ENCODE assay signal across 14 cellular contexts in the genomic region with DNA sequence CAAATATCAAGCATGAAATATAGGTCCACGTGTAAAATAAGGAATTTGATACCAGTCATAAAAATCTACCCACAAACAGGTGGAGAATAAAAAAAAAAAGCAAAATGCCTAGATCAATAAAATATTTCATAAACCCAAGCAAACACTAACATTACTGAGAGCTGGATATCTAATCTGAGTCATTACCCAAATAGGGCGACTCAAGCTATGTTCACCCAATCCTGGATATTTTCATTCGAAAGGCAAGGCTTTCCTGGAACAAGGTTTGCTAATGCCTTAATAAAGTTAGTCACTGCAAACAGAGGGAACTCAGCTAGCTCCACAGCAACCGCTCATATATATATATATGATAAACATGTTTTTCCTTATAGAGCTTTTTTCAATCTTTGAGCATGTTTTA. TPM values are rescaled to one million over a fixed set of nuclear protein-coding genes. Genes with fewer than 3 reads are reported as not detected.
DNase-seq lines count a peak whose midpoint lies in the region; ATAC-seq and TF ChIP-seq lines count a peak whose summit lies in the region.
"Had no signal": no experiment of that assay in that cellular context is flagged by ENCODE, and none has a peak within 500 bp of the region (broad histone marks: within the 10 kb centered on the region; RNA-seq: fewer than 3 reads in every experiment).

No MANE protein-coding gene starts in this region.

- no peaks in the 10 kb centered on the region for H4K20me1 ChIP-seq in SK-N-SH (ENCODE audit: insufficient read depth)

- TF ChIP-seq RAD21 in SK-N-SH (IDR thresholded peaks at IDR 0.05; ENCODE audit: low read length): no peak

- H3K27me3 Mint-ChIP-seq in activated CD4-positive, alpha-beta T cell treated with anti-CD3 and anti-CD28 coated beads for 36 hours: peaks cover 3% of the 10 kb centered on the region

- H3K4me1 ChIP-seq in SK-N-SH (ENCODE audit: control insufficient read depth in 1 of 2, insufficient read depth in 2 of 2, low read depth in 1 of 2, low read length in 1 of 2) (no peaks in the 10 kb centered on the region; a peak in 1 of 4 replicates), prostate gland (replicated peaks) (no peaks in the 10 kb centered on the region)
- H3K4me1 ChIP-seq: esophagus squamous epithelium had no signal

- no peak overlapping the region for H3K9ac ChIP-seq in SK-N-SH

- H3F3A ChIP-seq in SK-N-SH (replicated peaks; ENCODE audit: insufficient read depth): peaks cover 9% of the 10 kb centered on the region

- H3K27ac Mint-ChIP-seq in activated CD4-positive, alpha-beta T cell treated with anti-CD3 and anti-CD28 coated beads for 36 hours: no peak overlapping the region

- intact Hi-C loops in activated CD4-positive, alpha-beta T cell treated with anti-CD3 and anti-CD28 coated beads for 36 hours (cut with DNase I, micrococcal nuclease): no loop called here
- intact Hi-C loops in prostate gland (cut with DNase I): no loop called here

- H3K4me3 ChIP-seq in SK-N-SH (ENCODE audit: low read depth in 2 of 2, low read length in 1 of 2) (no peak overlapping the region), fibroblast of pulmonary artery (replicated peaks; ENCODE audit: low read depth, low read length) (no peak overlapping the region), prostate gland (no peak overlapping the region)
- H3K4me3 ChIP-seq: esophagus squamous epithelium had no signal

- CTCF ChIA-PET in activated CD4-positive, alpha-beta T cell treated with anti-CD3 and anti-CD28 coated beads for 36 hours (lab: Charles Lee): interaction anchor here (0.6 to 3.1 kb wide), 8 partner anchors 11 to 1677 kb away, joined by 3 to 19 read pairs (median 4); no protein-coding TSS in a partner anchor
- CTCF ChIA-PET in SK-N-SH (lab: Yijun Ruan, JAX): interaction anchor here (0.7 to 3.2 kb wide), 3 partner anchors 10 to 198 kb away, joined by 3 to 13 read pairs (median 10); no protein-coding TSS in a partner anchor

- H3K36me3 ChIP-seq in SK-N-SH (replicated peaks in 1 of 2; ENCODE audit: control insufficient read depth in 1 of 2, insufficient read depth in 2 of 2, low read length in 1 of 2): no peaks in the 10 kb centered on the region
- H3K36me3 ChIP-seq in prostate gland: no peaks in the 10 kb centered on the region
- H3K36me3 ChIP-seq: esophagus squamous epithelium had no signal

- ATAC-seq in activated CD4-positive, alpha-beta T cell treated with anti-CD3 and anti-CD28 coated beads for 36 hours: peak; percentile 16

- TF ChIP-seq CTCF in SK-N-SH (IDR thresholded peaks at IDR 0.05) (no peak), fibroblast of pulmonary artery (IDR thresholded peaks at IDR 0.05; ENCODE audit: low read length, missing control alignments) (no peak), prostate gland (IDR thresholded peaks at IDR 0.05) (no peak)

- no peaks in the 10 kb centered on the region for H3K9me2 ChIP-seq in SK-N-SH

- POLR2A ChIA-PET in activated CD4-positive, alpha-beta T cell treated with anti-CD3 and anti-CD28 coated beads for 36 hours (lab: Charles Lee): interaction anchor here (0.6 kb wide), 1 partner anchor 171 kb away, joined by 4 read pairs; no protein-coding TSS in a partner anchor
- POLR2A ChIA-PET in SK-N-SH (lab: Yijun Ruan, JAX): interaction anchor here (0.7 kb wide), 1 partner anchor 80 kb away, joined by 4 read pairs; no protein-coding TSS in a partner anchor

- H3K4me3 Mint-ChIP-seq in activated CD4-positive, alpha-beta T cell treated with anti-CD3 and anti-CD28 coated beads for 36 hours: no peak overlapping the region
- H3K4me3 Mint-ChIP-seq: central memory CD8-positive, alpha-beta T cell had no signal

- H3K27me3 ChIP-seq in SK-N-SH (ENCODE audit: insufficient read depth) (no peaks in the 10 kb centered on the region), prostate gland (replicated peaks; ENCODE audit: insufficient read depth) (no peaks in the 10 kb centered on the region)

- peaks cover 20% of the 10 kb centered on the region for H3K4me1 Mint-ChIP-seq in activated CD4-positive, alpha-beta T cell treated with anti-CD3 and anti-CD28 coated beads for 36 hours

- no peak for DNase-seq in activated CD4-positive, alpha-beta T cell treated with anti-CD3 and anti-CD28 coated beads for 36 hours
- DNase-seq in activated CD4-positive, alpha-beta T cell treated with anti-CD3 and anti-CD28 coated beads for 1 hour: no peak
- DNase-seq in SK-N-SH (no peak), fibroblast of pulmonary artery (ENCODE audit: low read depth) (peak; percentile 46), stromal cell of bone marrow (ENCODE audit: low read depth) (peak; percentile 79), prostate gland (ENCODE audit: low spot score) (no peak), NCI-H526 (lab: John Stamatoyannopoulos, UW) (no peak)
- no peak for DNase-seq in activated CD4-positive, CD25-positive, alpha-beta regulatory T cell (lab: John Stamatoyannopoulos, UW)
- DNase-seq: activated CD4-positive, alpha-beta T cell treated with anti-CD3 and anti-CD28 coated beads, Interleukin-2, amount 50 U/mL, for 48 hours; activated gamma-delta T cell; esophagus squamous epithelium; stimulated activated CD4-positive, alpha-beta T cell treated with anti-CD3 and anti-CD28 coated beads, Interleukin-1b, Interleukin-23, amount 100 ng/mL, for 48 hours; T-helper 9 cell had no signal

- H3K27ac ChIP-seq in SK-N-SH (ENCODE audit: low read depth in 2 of 2, low read length in 1 of 2) (no peak overlapping the region; a peak in 1 of 4 replicates), prostate gland (no peak overlapping the region)
- H3K27ac ChIP-seq: esophagus squamous epithelium had no signal

- no peaks in the 10 kb centered on the region for H3K9me3 Mint-ChIP-seq in activated CD4-positive, alpha-beta T cell treated with anti-CD3 and anti-CD28 coated beads for 36 hours (ENCODE audit: low read depth)
- H3K9me3 Mint-ChIP-seq: central memory CD8-positive, alpha-beta T cell had no signal

- 31% methylated on average over 4 of the region's 4 CpGs for WGBS in SK-N-SH (ENCODE audit: low lambda C conversion rate)
- WGBS in prostate gland: 52% methylated on average over 4 of the region's 4 CpGs

- no peaks in the 10 kb centered on the region for H3K36me3 Mint-ChIP-seq in activated CD4-positive, alpha-beta T cell treated with anti-CD3 and anti-CD28 coated beads for 36 hours (ENCODE audit: low read depth)

- H2AFZ ChIP-seq in SK-N-SH (ENCODE audit: low read depth): 0 out of 2 replicates have a peak overlapping the region, but pooled peaks have one; percentile 1

- TF ChIP-seq EP300 in SK-N-SH (IDR thresholded peaks at IDR 0.05; ENCODE audit: borderline replicate concordance in 1 of 2, low read depth in 1 of 2, low read length in 1 of 2): no peak

- H3K9me3 ChIP-seq in SK-N-SH: no peaks in the 10 kb centered on the region
- no peaks in the 10 kb centered on the region for H3K9me3 ChIP-seq in prostate gland
- H3K9me3 ChIP-seq: esophagus squamous epithelium had no signal

- no peak overlapping the region for H3K4me2 ChIP-seq in SK-N-SH

- no peak for TF ChIP-seq POLR2A in prostate gland (IDR thresholded peaks at IDR 0.05)

- H3K79me2 ChIP-seq in SK-N-SH (ENCODE audit: insufficient read depth): no peaks in the 10 kb centered on the region

TF ChIP-seq in SK-N-SH, 30 proteins besides CTCF, POLR2A, EP300 and RAD21 (continues in another document):
- TF ChIP-seq, protein P1, sequence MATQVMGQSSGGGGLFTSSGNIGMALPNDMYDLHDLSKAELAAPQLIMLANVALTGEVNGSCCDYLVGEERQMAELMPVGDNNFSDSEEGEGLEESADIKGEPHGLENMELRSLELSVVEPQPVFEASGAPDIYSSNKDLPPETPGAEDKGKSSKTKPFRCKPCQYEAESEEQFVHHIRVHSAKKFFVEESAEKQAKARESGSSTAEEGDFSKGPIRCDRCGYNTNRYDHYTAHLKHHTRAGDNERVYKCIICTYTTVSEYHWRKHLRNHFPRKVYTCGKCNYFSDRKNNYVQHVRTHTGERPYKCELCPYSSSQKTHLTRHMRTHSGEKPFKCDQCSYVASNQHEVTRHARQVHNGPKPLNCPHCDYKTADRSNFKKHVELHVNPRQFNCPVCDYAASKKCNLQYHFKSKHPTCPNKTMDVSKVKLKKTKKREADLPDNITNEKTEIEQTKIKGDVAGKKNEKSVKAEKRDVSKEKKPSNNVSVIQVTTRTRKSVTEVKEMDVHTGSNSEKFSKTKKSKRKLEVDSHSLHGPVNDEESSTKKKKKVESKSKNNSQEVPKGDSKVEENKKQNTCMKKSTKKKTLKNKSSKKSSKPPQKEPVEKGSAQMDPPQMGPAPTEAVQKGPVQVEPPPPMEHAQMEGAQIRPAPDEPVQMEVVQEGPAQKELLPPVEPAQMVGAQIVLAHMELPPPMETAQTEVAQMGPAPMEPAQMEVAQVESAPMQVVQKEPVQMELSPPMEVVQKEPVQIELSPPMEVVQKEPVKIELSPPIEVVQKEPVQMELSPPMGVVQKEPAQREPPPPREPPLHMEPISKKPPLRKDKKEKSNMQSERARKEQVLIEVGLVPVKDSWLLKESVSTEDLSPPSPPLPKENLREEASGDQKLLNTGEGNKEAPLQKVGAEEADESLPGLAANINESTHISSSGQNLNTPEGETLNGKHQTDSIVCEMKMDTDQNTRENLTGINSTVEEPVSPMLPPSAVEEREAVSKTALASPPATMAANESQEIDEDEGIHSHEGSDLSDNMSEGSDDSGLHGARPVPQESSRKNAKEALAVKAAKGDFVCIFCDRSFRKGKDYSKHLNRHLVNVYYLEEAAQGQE (IDR thresholded peaks at IDR 0.05; ENCODE audit: low read depth, low read length): no peak
- no peak for TF ChIP-seq FOXM1 (IDR thresholded peaks at IDR 0.05; ENCODE audit: low read depth)
- no peak for TF ChIP-seq FOSL2 (IDR thresholded peaks at IDR 0.05; ENCODE audit: borderline replicate concordance, low read depth)
- TF ChIP-seq MEF2A (IDR thresholded peaks at IDR 0.05; ENCODE audit: borderline replicate concordance, low read depth): no peak
- no peak for TF ChIP-seq TCF12 (IDR thresholded peaks at IDR 0.05)
- TF ChIP-seq SMC3 (IDR thresholded peaks at IDR 0.05; ENCODE audit: low read depth, low read length): no peak
- TF ChIP-seq TAF1 (IDR thresholded peaks at IDR 0.05; ENCODE audit: borderline replicate concordance, low read depth, low read length): no peak
- no peak for TF ChIP-seq GABPA (IDR thresholded peaks at IDR 0.05; ENCODE audit: low read depth)
- TF ChIP-seq POLR2AphosphoS5 (IDR thresholded peaks at IDR 0.05; ENCODE audit: low read depth, low read length): no peak
- no peak for TF ChIP-seq CHD2 (IDR thresholded peaks at IDR 0.05; ENCODE audit: low read length, partially characterized antibody)
- no peak for TF ChIP-seq NRF1 (IDR thresholded peaks at IDR 0.05; ENCODE audit: low read depth, low read length)
- TF ChIP-seq YY1 (IDR thresholded peaks at IDR 0.05; ENCODE audit: low read depth): no peak

RNA-seq across cellular contexts. Expression of a gene that starts 33.5 kb away (rescaled TPM):
- 10 to 100 TPM; 51.8 to 53.4 TPM for total RNA-seq in activated CD4-positive, alpha-beta T cell treated with anti-CD3 and anti-CD28 coated beads for 36 hours
- polyA plus RNA-seq in SK-N-SH (2012; rRNA removed): 49.8 and 69.8 TPM in 2 replicates
- polyA plus RNA-seq in SK-N-SH (2012; cell fraction: cytosol; rRNA removed): 72.1 and 72.2 TPM in 2 replicates
- polyA plus RNA-seq in SK-N-SH (2012; cell fraction: nucleus; rRNA removed): 17.5 and 47.6 TPM in 2 replicates
- total RNA-seq in prostate gland: 100 to 1,000 TPM; 136 to 175 TPM

Comparison
In these comparisons a context has a peak if more than half of its experiments do, and no peak if none do; other contexts are left out.
1. DNase-seq: peak in fibroblast of pulmonary artery (single experiment) and stromal cell of bone marrow (single experiment); none in activated CD4-positive, alpha-beta T cell treated with anti-CD3 and anti-CD28 coated beads for 36 hours (single experiment), activated CD4-positive, alpha-beta T cell treated with anti-CD3 and anti-CD28 coated beads for 1 hour (single experiment), SK-N-SH (single experiment), prostate gland (single experiment), activated CD4-positive, CD25-positive, alpha-beta regulatory T cell (0 of 4) and NCI-H526 (0 of 2).